ENCODE assay signal across 24 cellular contexts in the genomic region with DNA sequence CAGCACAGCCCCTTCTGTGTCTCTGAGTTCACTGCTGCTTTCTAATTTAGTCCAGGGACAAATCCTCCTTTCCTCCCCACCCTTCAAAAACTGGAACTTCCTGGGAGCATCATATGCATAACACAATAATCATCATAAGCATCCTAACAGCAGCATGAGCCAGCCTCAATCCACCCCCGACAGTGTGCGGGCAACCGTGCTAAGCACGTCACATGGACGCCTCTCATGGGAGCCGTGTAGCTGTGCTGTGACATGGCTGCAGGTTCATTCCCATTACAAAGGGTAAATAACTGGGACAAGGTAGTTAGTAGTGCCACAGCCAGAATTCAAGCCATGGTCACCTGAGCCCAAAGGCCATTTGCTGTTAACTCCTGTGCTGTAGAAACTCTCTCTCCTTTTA. TPM values are rescaled to one million over a fixed set of nuclear protein-coding genes. Genes with fewer than 3 reads are reported as not detected.
"Had no signal": no experiment of that assay in that cellular context is flagged by ENCODE, and none has a peak within 500 bp of the region (broad histone marks: within the 10 kb centered on the region; RNA-seq: fewer than 3 reads in every experiment).

No MANE protein-coding gene starts in this region.

- H3K4me3 Mint-ChIP-seq: activated CD4-positive, alpha-beta T cell treated with anti-CD3 and anti-CD28 coated beads, Interleukin-2, amount 10 ng/mL, durations not matched to agents 7 days and 5 days; activated naive CD4-positive, alpha-beta T cell treated with anti-CD3 and anti-CD28 coated beads, Interleukin-2, amount 10 ng/mL, durations not matched to agents 7 days and 5 days; activated naive CD8-positive, alpha-beta T cell treated with anti-CD3 and anti-CD28 coated beads, Interleukin-2, amount 50 U/mL, for 24 hours; central memory CD8-positive, alpha-beta T cell; naive thymus-derived CD8-positive, alpha-beta T cell had no signal

- H3K9me3 ChIP-seq: colonic mucosa, gastrocnemius medialis, heart right ventricle, right atrium auricular region, stomach, upper lobe of left lung had no signal

- H3K27ac Mint-ChIP-seq: activated CD4-positive, alpha-beta T cell treated with anti-CD3 and anti-CD28 coated beads, Interleukin-2, amount 10 ng/mL, durations not matched to agents 7 days and 5 days; activated naive CD4-positive, alpha-beta T cell treated with anti-CD3 and anti-CD28 coated beads, Interleukin-2, amount 10 ng/mL, durations not matched to agents 7 days and 5 days; activated naive CD8-positive, alpha-beta T cell treated with anti-CD3 and anti-CD28 coated beads, Interleukin-2, amount 50 U/mL, for 24 hours; naive thymus-derived CD8-positive, alpha-beta T cell; progenitor cell of endocrine pancreas had no signal

- DNase-seq: activated CD4-positive, alpha-beta T cell treated with anti-CD3 and anti-CD28 coated beads, Interleukin-2, amount 10 ng/mL, durations not matched to agents 7 days and 5 days; activated CD4-positive, CD25-positive, alpha-beta regulatory T cell; activated CD8-positive, alpha-beta memory T cell treated with anti-CD3 and anti-CD28 coated beads, Interleukin-2, amount 50 U/mL, for 4 hours; activated effector memory CD4-positive, alpha-beta T cell treated with Interleukin-2 at 50 U/mL for 16 hours; activated naive CD4-positive, alpha-beta T cell treated with anti-CD3 and anti-CD28 coated beads, Interleukin-2, amount 10 ng/mL, durations not matched to agents 7 days and 5 days; activated naive CD8-positive, alpha-beta T cell treated with anti-CD3 and anti-CD28 coated beads, Interleukin-2, amount 50 U/mL, for 24 hours; activated T-cell treated with anti-CD3 and anti-CD28 coated beads, Interleukin-2, amount 50 U/mL, for 48 hours; colonic mucosa; effector CD4-positive, alpha-beta T cell; gastrocnemius medialis; heart right ventricle; kidney glomerular epithelial cell; left ventricle myocardium superior; mesenchymal stem cell; naive thymus-derived CD8-positive, alpha-beta T cell; occipital lobe; stomach; T1000; upper lobe of left lung had no signal

- H3K36me3 Mint-ChIP-seq: activated naive CD4-positive, alpha-beta T cell treated with anti-CD3 and anti-CD28 coated beads, Interleukin-2, amount 10 ng/mL, durations not matched to agents 7 days and 5 days; naive thymus-derived CD8-positive, alpha-beta T cell had no signal

- H3K27me3 ChIP-seq: colonic mucosa, gastrocnemius medialis, right atrium auricular region, upper lobe of left lung had no signal

- H3K4me1 Mint-ChIP-seq: activated naive CD8-positive, alpha-beta T cell treated with anti-CD3 and anti-CD28 coated beads, Interleukin-2, amount 50 U/mL, for 24 hours; central memory CD8-positive, alpha-beta T cell had no signal

- ATAC-seq: activated naive CD8-positive, alpha-beta T cell treated with anti-CD3 and anti-CD28 coated beads, Interleukin-2, amount 50 U/mL, for 24 hours; esophagus mucosa; gastrocnemius medialis; heart right ventricle; left ventricle myocardium superior; naive thymus-derived CD8-positive, alpha-beta T cell had no signal

- H3K27ac ChIP-seq: colonic mucosa, gastrocnemius medialis, heart right ventricle, right atrium auricular region, stomach, upper lobe of left lung had no signal

- H3K36me3 ChIP-seq: colonic mucosa, gastrocnemius medialis, heart right ventricle, right atrium auricular region, stomach, upper lobe of left lung had no signal

- H3K9me3 Mint-ChIP-seq: activated CD4-positive, alpha-beta T cell treated with anti-CD3 and anti-CD28 coated beads, Interleukin-2, amount 10 ng/mL, durations not matched to agents 7 days and 5 days; activated naive CD4-positive, alpha-beta T cell treated with anti-CD3 and anti-CD28 coated beads, Interleukin-2, amount 10 ng/mL, durations not matched to agents 7 days and 5 days; activated naive CD8-positive, alpha-beta T cell treated with anti-CD3 and anti-CD28 coated beads, Interleukin-2, amount 50 U/mL, for 24 hours; central memory CD8-positive, alpha-beta T cell; naive thymus-derived CD8-positive, alpha-beta T cell had no signal

- H3K4me1 ChIP-seq: colonic mucosa, gastrocnemius medialis, heart right ventricle, right atrium auricular region, stomach, upper lobe of left lung had no signal

- H3K4me3 ChIP-seq: colonic mucosa, gastrocnemius medialis, heart right ventricle, right atrium auricular region, stomach, upper lobe of left lung had no signal

RNA-seq across cellular contexts. Expression of a gene that starts 49.4 kb away (rescaled TPM):
- total RNA-seq: activated CD4-positive, alpha-beta T cell treated with anti-CD3 and anti-CD28 coated beads, Interleukin-2, amount 10 ng/mL, durations not matched to agents 7 days and 5 days; naive thymus-derived CD8-positive, alpha-beta T cell; T-helper 1 cell treated with Interleukin-12 subunit alpha and Interleukin-12 subunit beta and Interleukin-4 antibody, amounts not matched to agents 30 ng/mL and 1 ng/mL, for 36 hours had no signal
